30 cellular contexts compared by ENCODE assay signal in the genomic region with DNA sequence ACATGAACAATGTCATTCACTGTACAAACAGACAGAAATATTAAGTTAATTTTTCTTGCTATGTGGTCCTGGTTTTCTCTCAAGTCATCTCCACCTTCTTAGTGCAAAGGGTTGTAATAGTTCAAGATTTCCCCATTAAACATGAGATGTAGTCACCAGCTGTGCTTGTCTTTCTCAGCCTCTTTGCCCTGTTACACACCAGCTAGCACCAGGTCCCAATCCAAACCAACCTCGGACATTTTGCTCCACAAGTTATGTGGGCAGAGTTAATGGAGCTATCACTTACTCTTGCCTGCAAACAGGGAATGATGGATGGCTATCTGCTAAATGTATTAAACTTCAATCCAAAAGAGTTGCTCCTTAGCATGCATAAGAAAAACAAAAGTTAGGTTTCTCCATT.
"Had no signal": no experiment of that assay in that cellular context is flagged by ENCODE, and none has a peak within 500 bp of the region (broad histone marks: within the 10 kb centered on the region; RNA-seq: fewer than 3 reads in every experiment).

No MANE protein-coding gene starts in this region.

- H3K36me3 Mint-ChIP-seq: stimulated activated effector memory CD8-positive, alpha-beta T cell treated with anti-CD3 and anti-CD28 coated beads, Interleukin-12 subunit alpha, Interleukin-12 subunit beta, amount 100 ng/mL, for 72 hours; type B pancreatic cell had no signal

- H3K9ac ChIP-seq: parathyroid adenoma had no signal

- DNase-seq: naive B cell; naive thymus-derived CD8-positive, alpha-beta T cell; nephron progenitor cell; occipital lobe; ovary; posterior cingulate gyrus; psoas muscle; right cardiac atrium; right lobe of liver; sigmoid colon; stimulated activated CD4-positive, alpha-beta T cell treated with anti-CD3 and anti-CD28 coated beads, Interleukin-15, amount 100 ng/mL, for 24 hours; stimulated activated CD4-positive, alpha-beta T cell treated with anti-CD3 and anti-CD28 coated beads, Interleukin-2, amount 100 ng/mL, for 24 hours; stimulated activated CD4-positive, alpha-beta T cell treated with anti-CD3 and anti-CD28 coated beads, Interleukin-2, amount 100 ng/mL, for 48 hours; stimulated activated CD4-positive, alpha-beta T cell treated with anti-CD3 and anti-CD28 coated beads, Interleukin-4, amount 100 ng/mL, for 24 hours; stimulated activated naive B cell treated with anti-CD40 and anti-IgM and Interleukin-4, amounts not matched to agents 10 μg/mL and 1 μg/mL and 100 μg/mL, for 72 hours; stimulated activated naive CD4-positive, alpha-beta T cell treated with Interleukin-2 at 50 U/mL for 16 hours; stomach; tibial artery; transverse colon; upper lobe of right lung; uterus had no signal

- H3K27ac Mint-ChIP-seq: naive B cell; natural killer cell treated with Interleukin-12 subunit alpha and Interleukin-12 subunit beta and Interleukin-15 and Interleukin-18, amount 100 ng/mL, for 72 hours; nephron progenitor cell; progenitor cell of endocrine pancreas; stimulated activated effector memory CD8-positive, alpha-beta T cell treated with anti-CD3 and anti-CD28 coated beads, Interleukin-12 subunit alpha, Interleukin-12 subunit beta, amount 100 ng/mL, for 72 hours; stimulated activated naive B cell treated with anti-CD40 and anti-IgM and Interleukin-4, amounts not matched to agents 10 μg/mL and 1 μg/mL and 100 μg/mL, for 72 hours; stimulated activated naive CD8-positive, alpha-beta T cell treated with anti-CD3 and anti-CD28 coated beads, Interleukin-15, Interleukin-2, amounts not matched to agents 100 ng/mL and 50 ng/mL, for 24 hours; type B pancreatic cell had no signal

- H3K36me3 ChIP-seq: ovary, right lobe of liver, sigmoid colon, stomach, tibial artery, transverse colon, upper lobe of right lung, uterus had no signal

- H3K27me3 Mint-ChIP-seq: naive B cell; progenitor cell of endocrine pancreas; stimulated activated naive CD8-positive, alpha-beta T cell treated with anti-CD3 and anti-CD28 coated beads, Interleukin-15, Interleukin-2, amounts not matched to agents 100 ng/mL and 50 ng/mL, for 24 hours; type B pancreatic cell had no signal

- H3K79me2 ChIP-seq: parathyroid adenoma had no signal

- H3K4me1 ChIP-seq: parathyroid adenoma, right lobe of liver, sigmoid colon, stomach, tibial artery, transverse colon, upper lobe of right lung, uterus had no signal

- ATAC-seq: naive thymus-derived CD8-positive, alpha-beta T cell; natural killer cell treated with Interleukin-12 subunit alpha and Interleukin-12 subunit beta and Interleukin-15 and Interleukin-18, amount 100 ng/mL, for 72 hours; psoas muscle; right cardiac atrium; right lobe of liver; stimulated activated effector memory CD8-positive, alpha-beta T cell treated with anti-CD3 and anti-CD28 coated beads, Interleukin-12 subunit alpha, Interleukin-12 subunit beta, amount 100 ng/mL, for 72 hours; stimulated activated naive B cell treated with anti-CD40 and anti-IgM and Interleukin-4, amounts not matched to agents 10 μg/mL and 1 μg/mL and 100 μg/mL, for 72 hours; upper lobe of right lung had no signal

- H3K27ac ChIP-seq: ovary, parathyroid adenoma, psoas muscle, right lobe of liver, sigmoid colon, skin epidermis, stomach, tibial artery, transverse colon, upper lobe of right lung, uterus had no signal

- H3K4me2 ChIP-seq: smooth muscle cell had no signal

- H2AFZ ChIP-seq: parathyroid adenoma had no signal

- H3K27me3 ChIP-seq: ovary, right lobe of liver, sigmoid colon, stomach, tibial artery, transverse colon, upper lobe of right lung, uterus had no signal

- H3K4me3 ChIP-seq: ovary, psoas muscle, right lobe of liver, sigmoid colon, skin epidermis, smooth muscle cell, stomach, tibial artery, transverse colon, upper lobe of right lung, uterus had no signal

- H3K9me3 ChIP-seq: ovary, psoas muscle, right lobe of liver, upper lobe of right lung, uterus had no signal

- H3K4me1 Mint-ChIP-seq: naive B cell; naive thymus-derived CD8-positive, alpha-beta T cell; neural crest cell; stimulated activated effector memory CD8-positive, alpha-beta T cell treated with anti-CD3 and anti-CD28 coated beads, Interleukin-12 subunit alpha, Interleukin-12 subunit beta, amount 100 ng/mL, for 72 hours; stimulated activated naive B cell treated with anti-CD40 and anti-IgM and Interleukin-4, amounts not matched to agents 10 μg/mL and 1 μg/mL and 100 μg/mL, for 72 hours had no signal

- H3K4me3 Mint-ChIP-seq: naive B cell; naive thymus-derived CD8-positive, alpha-beta T cell; natural killer cell treated with Interleukin-12 subunit alpha and Interleukin-12 subunit beta and Interleukin-15 and Interleukin-18, amount 100 ng/mL, for 72 hours; nephron progenitor cell; neural crest cell; stimulated activated effector memory CD8-positive, alpha-beta T cell treated with anti-CD3 and anti-CD28 coated beads, Interleukin-12 subunit alpha, Interleukin-12 subunit beta, amount 100 ng/mL, for 72 hours; stimulated activated naive B cell treated with anti-CD40 and anti-IgM and Interleukin-4, amounts not matched to agents 10 μg/mL and 1 μg/mL and 100 μg/mL, for 72 hours; stimulated activated naive CD8-positive, alpha-beta T cell treated with anti-CD3 and anti-CD28 coated beads, Interleukin-15, Interleukin-2, amounts not matched to agents 100 ng/mL and 50 ng/mL, for 24 hours; type B pancreatic cell had no signal
